17 cellular contexts compared by ENCODE assay signal in genomic region chr12:88816201-88816600, GRCh38.
DNase-seq lines count a peak whose midpoint lies in the region; ATAC-seq and TF ChIP-seq lines count a peak whose summit lies in the region.
"Had no signal": no experiment of that assay in that cellular context is flagged by ENCODE, and none has a peak within 500 bp of the region (broad histone marks: within the 10 kb centered on the region; RNA-seq: fewer than 3 reads in every experiment).

No MANE protein-coding gene starts in this region.

- H4K8ac ChIP-seq in mesenchymal stem cell (ENCODE audit: low read length), result no peak overlapping the region

- no peak overlapping the region for H2BK15ac ChIP-seq in mesenchymal stem cell (ENCODE audit: low read depth, poor library complexity, severe bottlenecking)

- H3K27me3 ChIP-seq in RWPE2 (ENCODE audit: insufficient read depth, poor library complexity, severe bottlenecking) (no peaks in the 10 kb centered on the region), mesenchymal stem cell (ENCODE audit: control insufficient read depth in 1 of 2, insufficient read depth in 1 of 2, low read length in 2 of 2) (no peaks in the 10 kb centered on the region)

- H2BK12ac ChIP-seq in mesenchymal stem cell (ENCODE audit: low read length in 2 of 2), result no peak overlapping the region

- ATAC-seq in RWPE2 (ENCODE audit: low read depth), result peak; percentile 61
- ATAC-seq in GM19467 (IDR thresholded peaks at IDR 0.05; ENCODE audit: unreplicated experiment), result no peak
- ATAC-seq: GM12878 had no signal

- H3K36me3 ChIP-seq in RWPE2 (ENCODE audit: low read depth), result no peaks in the 10 kb centered on the region
- H3K36me3 ChIP-seq in mesenchymal stem cell (ENCODE audit: control insufficient read depth in 1 of 2, insufficient read depth in 2 of 2, low read depth in 1 of 2, low read length in 2 of 2), result no peaks in the 10 kb centered on the region

- no peak for TF ChIP-seq CTCF in RWPE2 (IDR thresholded peaks at IDR 0.05; ENCODE audit: poor library complexity, severe bottlenecking)

- no peak overlapping the region for H2AFZ ChIP-seq in mesenchymal stem cell (ENCODE audit: low read depth, low read length)

- H3K27ac ChIP-seq in RWPE2 (ENCODE audit: poor library complexity, severe bottlenecking) (peak overlapping the region; percentile 24), mesenchymal stem cell (ENCODE audit: low read length, poor library complexity, severe bottlenecking) (no peak overlapping the region)

- H3K9me3 ChIP-seq in RWPE2 (ENCODE audit: severe bottlenecking) (no peaks in the 10 kb centered on the region), mesenchymal stem cell (ENCODE audit: control insufficient read depth, low read length) (peaks cover 5% of the 10 kb centered on the region)

- no peak overlapping the region for H3K23ac ChIP-seq in mesenchymal stem cell (ENCODE audit: low read length in 2 of 2)

- H3K9ac ChIP-seq in mesenchymal stem cell (ENCODE audit: low read length), result peak overlapping the region; percentile 72

- no peaks in the 10 kb centered on the region for H3K79me1 ChIP-seq in mesenchymal stem cell (replicated peaks; ENCODE audit: low read length, poor library complexity, severe bottlenecking)

- H3K4ac ChIP-seq in mesenchymal stem cell (ENCODE audit: low read depth in 1 of 2, low read length in 2 of 2), result no peak overlapping the region

- no peak overlapping the region for H3K4me2 ChIP-seq in mesenchymal stem cell (ENCODE audit: low read length, poor library complexity, severe bottlenecking)

- no peak overlapping the region for H2AK5ac ChIP-seq in mesenchymal stem cell (ENCODE audit: low read length, severe bottlenecking)

- no peak overlapping the region for H3K18ac ChIP-seq in mesenchymal stem cell (ENCODE audit: low read depth in 1 of 2, low read length in 2 of 2)

- H2BK120ac ChIP-seq in mesenchymal stem cell (ENCODE audit: low read depth, low read length), result no peak overlapping the region

- no peak overlapping the region for H2BK5ac ChIP-seq in mesenchymal stem cell (ENCODE audit: low read depth, low read length, poor library complexity, severe bottlenecking)

- H3K4me3 ChIP-seq in RWPE2 (ENCODE audit: severe bottlenecking), result no peak overlapping the region
- peak overlapping the region in 1 of 2 experiments; percentile 61 for H3K4me3 ChIP-seq in mesenchymal stem cell (ENCODE audit: insufficient read depth in 1 of 2, low read depth in 1 of 2, low read length in 2 of 2)
- H3K4me3 ChIP-seq: GM12878 had no signal

- peaks cover 15% of the 10 kb centered on the region for H3K4me1 ChIP-seq in RWPE2 (ENCODE audit: insufficient read depth, poor library complexity, severe bottlenecking)
- no peaks in the 10 kb centered on the region for H3K4me1 ChIP-seq in mesenchymal stem cell (ENCODE audit: control insufficient read depth, insufficient read depth, low read depth, low read length)

- no peak overlapping the region for H3K14ac ChIP-seq in mesenchymal stem cell (ENCODE audit: low read length in 2 of 2)

- no peak overlapping the region for H4K91ac ChIP-seq in mesenchymal stem cell (ENCODE audit: low read length)

- DNase-seq in DMS53 treated with DMSO at 0.1 percent for 48 hours (lab: John Stamatoyannopoulos, UW; ENCODE audit: unreplicated experiment) (peak; percentile 36), HT-29 (ENCODE audit: low spot score) (peak; percentile 50), RWPE2 (ENCODE audit: low spot score) (no peak), mesenchymal stem cell (no peak), Ammon's horn (ENCODE audit: low spot score) (no peak), CD1c-positive myeloid dendritic cell (ENCODE audit: extremely low spot score) (no peak)
- no peak for DNase-seq in activated effector memory CD4-positive, alpha-beta T cell treated with Interleukin-2 at 50 U/mL for 16 hours
- DNase-seq: activated CD8-positive, alpha-beta memory T cell treated with anti-CD3 and anti-CD28 coated beads for 24 hours; amniotic stem cell; glutamatergic neuron; NCI-H146; NCI-H69; nucleus accumbens; stimulated activated CD4-positive, alpha-beta T cell treated with anti-CD3 and anti-CD28 coated beads, Interleukin-4, amount 100 ng/mL, for 1 hour; SW 1271 had no signal

Comparison
In these comparisons a context has a peak if more than half of its experiments do, and no peak if none do; other contexts are left out.
1. DNase-seq: peak in DMS53 treated with DMSO at 0.1 percent for 48 hours (single experiment) and HT-29 (single experiment); none in RWPE2 (single experiment), mesenchymal stem cell (single experiment), Ammon's horn (single experiment), activated effector memory CD4-positive, alpha-beta T cell treated with Interleukin-2 at 50 U/mL for 16 hours (single experiment) and CD1c-positive myeloid dendritic cell (single experiment).